In genomic region chr7:39375047-39375873, GRCh38 we compare ENCODE assay signal across 15 cellular contexts.
DNase-seq lines count a peak whose midpoint lies in the region; ATAC-seq and TF ChIP-seq lines count a peak whose summit lies in the region.
"Had no signal": no experiment of that assay in that cellular context is flagged by ENCODE, and none has a peak within 500 bp of the region (broad histone marks: within the 10 kb centered on the region; RNA-seq: fewer than 3 reads in every experiment).

No MANE protein-coding gene starts in this region.

- no peak overlapping the region for H4K8ac ChIP-seq in mesendoderm (ENCODE audit: low read depth, low read length)

- H3K4ac ChIP-seq in mesendoderm (ENCODE audit: low read depth, low read length), result no peak overlapping the region

- H2BK15ac ChIP-seq in mesendoderm (replicated peaks; ENCODE audit: low read depth), result no peak overlapping the region

- H3K23ac ChIP-seq in mesendoderm (ENCODE audit: low read length), result no peak overlapping the region

- no peak overlapping the region for H2AK5ac ChIP-seq in mesendoderm (ENCODE audit: low read length)

- H3K27ac ChIP-seq in mesendoderm (ENCODE audit: low read depth, low read length), result no peak overlapping the region
- H3K27ac ChIP-seq: BLaER1, HL-60 had no signal

- H2BK5ac ChIP-seq in mesendoderm (ENCODE audit: low read length), result no peak overlapping the region

- H3K36me3 ChIP-seq in mesendoderm (ENCODE audit: control insufficient read depth, insufficient read depth, low read length) (no peaks in the 10 kb centered on the region), mucosa of descending colon (ENCODE audit: low read depth) (no peaks in the 10 kb centered on the region)
- H3K36me3 ChIP-seq: BLaER1 had no signal

- H3K18ac ChIP-seq in mesendoderm (ENCODE audit: low read length), result peak overlapping the region; percentile 30

- no peak overlapping the region for H3K4me2 ChIP-seq in mesendoderm (ENCODE audit: low read length)
- H3K4me2 ChIP-seq: BLaER1 had no signal

- H4K5ac ChIP-seq in mesendoderm (ENCODE audit: low read length), result no peak overlapping the region

- H3K79me2 ChIP-seq in mesendoderm (ENCODE audit: control insufficient read depth, insufficient read depth, low read length), result no peaks in the 10 kb centered on the region

- H3K79me1 ChIP-seq in mesendoderm (ENCODE audit: low read length), result no peaks in the 10 kb centered on the region

- H3K56ac ChIP-seq in mesendoderm (ENCODE audit: low read length), result no peak overlapping the region

- intact Hi-C loops in mucosa of descending colon (cut with DNase I, micrococcal nuclease), result no loop called here

- no CpG with 5 or more reads among the region's 9 CpGs for WGBS in mesendoderm (ENCODE audit: extremely low coverage, insufficient coverage, low lambda C conversion rate)

- DNase-seq in HuH-7 (ENCODE audit: low spot score) (peak; percentile 28), left lobe of liver (ENCODE audit: low spot score) (peak; percentile 52), mesendoderm (no peak), mucosa of descending colon (no peak), NCI-H774 (lab: John Stamatoyannopoulos, UW) (no peak), NCI-H1105 treated with DMSO at 0.1 percent for 48 hours (lab: John Stamatoyannopoulos, UW) (no peak)
- DNase-seq: 8988T; CD4-positive, alpha-beta memory T cell; DMS153; DMS79; GDM1; H9 had no signal

- TF ChIP-seq CTCF in mucosa of descending colon (IDR thresholded peaks at IDR 0.05), result no peak

- no peak overlapping the region for H3K9ac ChIP-seq in mesendoderm (ENCODE audit: low read length)
- H3K9ac ChIP-seq: BLaER1 had no signal

- H3K4me3 ChIP-seq in mesendoderm (ENCODE audit: low read length), result no peak overlapping the region
- no peak overlapping the region for H3K4me3 ChIP-seq in mucosa of descending colon
- H3K4me3 ChIP-seq: BLaER1 had no signal

- H2BK120ac ChIP-seq in mesendoderm (ENCODE audit: low read depth, low read length), result no peak overlapping the region

- H3K9me3 ChIP-seq in mucosa of descending colon, result no peaks in the 10 kb centered on the region
- H3K9me3 ChIP-seq: BLaER1 had no signal

- peaks cover 2% of the 10 kb centered on the region for H3K27me3 ChIP-seq in mesendoderm (ENCODE audit: insufficient read depth, low read length, poor library complexity)
- H3K27me3 ChIP-seq: BLaER1 had no signal

- ATAC-seq in left lobe of liver (peak; percentile 83), mucosa of descending colon (no peak), HG03460 (IDR thresholded peaks at IDR 0.05; ENCODE audit: unreplicated experiment) (no peak)

- H3K4me1 ChIP-seq in mesendoderm (ENCODE audit: control insufficient read depth, low read depth, low read length) (no peaks in the 10 kb centered on the region), mucosa of descending colon (ENCODE audit: low read depth) (no peaks in the 10 kb centered on the region)
- H3K4me1 ChIP-seq: BLaER1 had no signal

Comparison
In these comparisons a context has a peak if more than half of its experiments do, and no peak if none do; other contexts are left out.
1. DNase-seq: peak in HuH-7 (single experiment) and left lobe of liver (single experiment); none in mesendoderm (single experiment), mucosa of descending colon (0 of 3), NCI-H774 (single experiment) and NCI-H1105 treated with DMSO at 0.1 percent for 48 hours (single experiment).